9 cellular contexts compared by ENCODE assay signal in genomic region chr4:81052119-81053068, GRCh38. TPM values are rescaled to one million over a fixed set of nuclear protein-coding genes. Genes with fewer than 3 reads are reported as not detected.
DNase-seq lines count a peak whose midpoint lies in the region; ATAC-seq and TF ChIP-seq lines count a peak whose summit lies in the region.
"Had no signal": no experiment of that assay in that cellular context is flagged by ENCODE, and none has a peak within 500 bp of the region (broad histone marks: within the 10 kb centered on the region; RNA-seq: fewer than 3 reads in every experiment).

No MANE protein-coding gene starts in this region.

- no peaks in the 10 kb centered on the region for H3K4me1 ChIP-seq in effector memory CD4-positive, alpha-beta T cell (ENCODE audit: control insufficient read depth, insufficient read depth, low read length, poor library complexity, severe bottlenecking)

- ATAC-seq in HG02610 (IDR thresholded peaks at IDR 0.05; ENCODE audit: unreplicated experiment) (peak; percentile 99), WTC11 (peak; percentile 98)

- peak; percentile 84 for TF ChIP-seq CTCF in AG09309 (IDR thresholded peaks at IDR 0.05; ENCODE audit: control insufficient read depth, insufficient read depth, low read depth, low read length, missing control alignments)
- TF ChIP-seq CTCF in GM12874 (IDR thresholded peaks at IDR 0.05; ENCODE audit: insufficient read depth, low read depth, low read length) = peak; percentile 68
- peak; percentile 75 for TF ChIP-seq CTCF in NB4 (IDR thresholded peaks at IDR 0.05; ENCODE audit: low read depth, low read length)
- peak; percentile 79 for TF ChIP-seq CTCF in WTC11 (IDR thresholded peaks at IDR 0.05)
- TF ChIP-seq CTCF in type B pancreatic cell (conservative IDR thresholded peaks at IDR 0.05) = peak; percentile 84

- no peaks in the 10 kb centered on the region for H3K27me3 ChIP-seq in effector memory CD4-positive, alpha-beta T cell (replicated peaks; ENCODE audit: control insufficient read depth, insufficient read depth, low read length, poor library complexity, severe bottlenecking)

- POLR2A ChIA-PET in WTC11 (lab: Charles Lee) = interaction anchor here (0.6 kb wide), 1 partner anchor 1418 kb away, joined by 3 read pairs; no protein-coding TSS in a partner anchor

- DNase-seq in AG09309 (ENCODE audit: low read depth) (no peak), NB4 (ENCODE audit: low read depth) (peak; percentile 52), WTC11 (ENCODE audit: low spot score) (peak; percentile 84), mucosa of gallbladder (ENCODE audit: low spot score) (peak; percentile 75), type B pancreatic cell (ENCODE audit: extremely low spot score, unreplicated experiment) (no peak)
- DNase-seq in effector memory CD4-positive, alpha-beta T cell = peak in 2 of 3 donors; percentile 2 to 28

- H3K4me3 Mint-ChIP-seq in WTC11 (no peak overlapping the region), type B pancreatic cell (no peak overlapping the region)

- no peaks in the 10 kb centered on the region for H3K36me3 ChIP-seq in effector memory CD4-positive, alpha-beta T cell (ENCODE audit: control insufficient read depth, insufficient read depth, low read length)

- H3K27me3 Mint-ChIP-seq in WTC11 (ENCODE audit: low read depth) = no peaks in the 10 kb centered on the region
- peaks cover 21% of the 10 kb centered on the region for H3K27me3 Mint-ChIP-seq in type B pancreatic cell

- no peak overlapping the region for H3K27ac ChIP-seq in effector memory CD4-positive, alpha-beta T cell (ENCODE audit: insufficient read depth, low read length, poor library complexity, severe bottlenecking)

- no peaks in the 10 kb centered on the region for H3K9me3 ChIP-seq in effector memory CD4-positive, alpha-beta T cell (ENCODE audit: control insufficient read depth, low read length)

- CTCF ChIA-PET in WTC11 (lab: Charles Lee) = interaction anchor here (1.0 to 4.6 kb wide), 6 partner anchors 11 to 730 kb away, joined by 3 to 25 read pairs (median 4); partner anchors contain the start of genes BMP3 and CFAP299

- H3K9me3 Mint-ChIP-seq in WTC11 (no peaks in the 10 kb centered on the region), type B pancreatic cell (no peaks in the 10 kb centered on the region)

- TF ChIP-seq POLR2A in NB4 (IDR thresholded peaks at IDR 0.05; ENCODE audit: extremely low read depth, insufficient read length) = no peak

- H3K27ac Mint-ChIP-seq in WTC11 (peak overlapping the region; percentile 32; the same call in 1 of the 2 replicates), type B pancreatic cell (no peak overlapping the region)

- H3K36me3 Mint-ChIP-seq in WTC11 (no peaks in the 10 kb centered on the region), type B pancreatic cell (no peaks in the 10 kb centered on the region)

- peaks cover 10% of the 10 kb centered on the region for H3K4me1 Mint-ChIP-seq in WTC11
- H3K4me1 Mint-ChIP-seq in type B pancreatic cell (ENCODE audit: unreplicated experiment) = peaks cover 5% of the 10 kb centered on the region

- H3K4me3 ChIP-seq in AG09309 (ENCODE audit: control insufficient read depth, low read depth, low read length) (no peak overlapping the region), NB4 (ENCODE audit: low read depth, low read length) (no peak overlapping the region)
- H3K4me3 ChIP-seq in effector memory CD4-positive, alpha-beta T cell (ENCODE audit: insufficient read depth, low read depth, low read length, poor library complexity, severe bottlenecking) = no peak overlapping the region

TF ChIP-seq in WTC11, 78 proteins besides CTCF, POLR2A, EP300 and RAD21:
- TF ChIP-seq SMAD4 (CRISPR knock-in tag; IDR thresholded peaks at IDR 0.05) (no peak), FOXP1 (CRISPR knock-in tag; IDR thresholded peaks at IDR 0.05; ENCODE audit: borderline replicate concordance) (no peak), PREB (CRISPR knock-in tag; IDR thresholded peaks at IDR 0.05; ENCODE audit: borderline replicate concordance) (no peak), ZBTB43 (CRISPR knock-in tag; IDR thresholded peaks at IDR 0.05) (no peak), HMGXB4 (CRISPR knock-in tag; IDR thresholded peaks at IDR 0.05) (no peak), ZNF263 (CRISPR knock-in tag; IDR thresholded peaks at IDR 0.05; ENCODE audit: low read depth) (no peak), SMAD3 (CRISPR knock-in tag; IDR thresholded peaks at IDR 0.05; ENCODE audit: borderline replicate concordance) (no peak), NFATC4 (CRISPR knock-in tag; IDR thresholded peaks at IDR 0.05) (no peak), SP1 (CRISPR knock-in tag; conservative IDR thresholded peaks at IDR 0.05) (no peak), MAX (CRISPR knock-in tag; IDR thresholded peaks at IDR 0.05) (no peak), ZNF121 (CRISPR knock-in tag; IDR thresholded peaks at IDR 0.05) (no peak), HMGA2 (CRISPR knock-in tag; IDR thresholded peaks at IDR 0.05) (no peak)
TF ChIP-seq in WTC11: peak in this region for 0.

RNA-seq across cellular contexts. Expression of gene BMP3, which starts 21.9 kb away (rescaled TPM):
- 0.53 to 0.55 TPM (median 0.55 TPM) in 3 replicates for total RNA-seq in WTC11 (2021)
- total RNA-seq in mucosa of gallbladder = 0.32 TPM
- total RNA-seq in type B pancreatic cell (ENCODE audit: low replicate concordance) = 5.5 and 10.7 TPM in 2 replicates
- total RNA-seq: T-helper 2 cell treated with Interferon-gamma antibody and Interleukin-4, amounts not matched to agents 100 ng/mL and 5 ng/mL, for 36 hours had no signal

Comparison
In these comparisons a context has a peak if more than half of its experiments do, and no peak if none do; other contexts are left out.
1. DNase-seq: peak in NB4 (single experiment), WTC11 (single experiment), effector memory CD4-positive, alpha-beta T cell (2 of 3) and mucosa of gallbladder (single experiment); none in AG09309 (single experiment) and type B pancreatic cell (single experiment).
2. Peak in every context shown above with its lines, with median percentiles within 50 percentile points of each other: CTCF ChIP-seq.